16 cellular contexts compared by ENCODE assay signal in genomic region chr4:78818530-78818929, GRCh38. TPM values are rescaled to one million over a fixed set of nuclear protein-coding genes. Genes with fewer than 3 reads are reported as not detected.
DNase-seq lines count a peak whose midpoint lies in the region; ATAC-seq and TF ChIP-seq lines count a peak whose summit lies in the region.
"Had no signal": no experiment of that assay in that cellular context is flagged by ENCODE, and none has a peak within 500 bp of the region (broad histone marks: within the 10 kb centered on the region; RNA-seq: fewer than 3 reads in every experiment).

No MANE protein-coding gene starts in this region.

- CTCF ChIA-PET in activated naive CD4-positive, alpha-beta T cell treated with anti-CD3 and anti-CD28 coated beads, Interleukin-2, amount 10 ng/mL, durations not matched to agents 7 days and 5 days (lab: Charles Lee) = interaction anchor here (0.6 kb wide), 1 partner anchor 32 kb away, joined by 4 read pairs; no protein-coding TSS in a partner anchor

- DNase-seq in activated naive CD4-positive, alpha-beta T cell treated with anti-CD3 and anti-CD28 coated beads, Interleukin-2, amount 10 ng/mL, durations not matched to agents 7 days and 5 days = no peak
- DNase-seq in endothelial cell (ENCODE audit: low spot score) (no peak), mesenchymal stem cell (peak; percentile 53), coronary artery (ENCODE audit: low spot score) (no peak), endodermal cell (no peak)
- no peak for DNase-seq in activated T-helper 1 cell treated with anti-CD3 and anti-CD28 coated beads, Interleukin-12 subunit alpha, Interleukin-12 subunit beta, Interleukin-2, Interleukin-4 antibody, amounts not matched to agents 30 ng/mL and 10 ng/mL and 1 ng/mL, durations not matched to agents 14 hours and 24 hours and 36 hours (ENCODE audit: low spot score)
- DNase-seq: Caco-2; CD8-positive, alpha-beta T cell; DND-41; GF-D8; GM23248; H7 had no signal

- H4K8ac ChIP-seq in mesenchymal stem cell (ENCODE audit: low read length) = no peak overlapping the region

- no peak overlapping the region for H2AFZ ChIP-seq in mesenchymal stem cell (ENCODE audit: low read depth, low read length)
- H2AFZ ChIP-seq: GM23248 had no signal

- H2BK15ac ChIP-seq in mesenchymal stem cell (ENCODE audit: low read depth, poor library complexity, severe bottlenecking) = no peak overlapping the region

- H3K9ac ChIP-seq in mesenchymal stem cell (ENCODE audit: low read length) (no peak overlapping the region), endodermal cell (ENCODE audit: extremely low read depth, low read length, poor library complexity, severe bottlenecking) (no peak overlapping the region)
- H3K9ac ChIP-seq: GM23248 had no signal

- 72% methylated on average over 4 of the region's 4 CpGs for WGBS in mesenchymal stem cell
- WGBS in endodermal cell (ENCODE audit: insufficient coverage in 1 of 2, insufficient read length in 1 of 2), 2 experiments = 90 to 95% methylated on average over 3 to 4 of the region's 4 CpGs

- TF ChIP-seq CTCF in endothelial cell (IDR thresholded peaks at IDR 0.05; ENCODE audit: unreplicated experiment) (no peak), coronary artery (IDR thresholded peaks at IDR 0.05) (no peak), endodermal cell (conservative IDR thresholded peaks at IDR 0.05) (no peak)

- H3K9me3 ChIP-seq in mesenchymal stem cell (ENCODE audit: control insufficient read depth, low read length) = no peaks in the 10 kb centered on the region
- no peaks in the 10 kb centered on the region for H3K9me3 ChIP-seq in endodermal cell (ENCODE audit: control insufficient read depth, low read length)
- H3K9me3 ChIP-seq: Caco-2 had no signal

- H3K36me3 ChIP-seq in mesenchymal stem cell (ENCODE audit: control insufficient read depth in 1 of 2, insufficient read depth in 2 of 2, low read depth in 1 of 2, low read length in 2 of 2) = peaks cover 0 to 4% of the 10 kb centered on the region in 2 experiments
- H3K36me3 ChIP-seq in endodermal cell (ENCODE audit: control insufficient read depth, insufficient read depth, low read length) = no peaks in the 10 kb centered on the region

- H3K27me3 Mint-ChIP-seq in activated naive CD4-positive, alpha-beta T cell treated with anti-CD3 and anti-CD28 coated beads, Interleukin-2, amount 50 U/mL, for 24 hours = no peaks in the 10 kb centered on the region
- no peaks in the 10 kb centered on the region for H3K27me3 Mint-ChIP-seq in activated naive CD4-positive, alpha-beta T cell treated with anti-CD3 and anti-CD28 coated beads, Interleukin-2, amount 10 ng/mL, durations not matched to agents 7 days and 5 days
- peaks cover 5% of the 10 kb centered on the region for H3K27me3 Mint-ChIP-seq in endothelial cell (ENCODE audit: unreplicated experiment)
- H3K27me3 Mint-ChIP-seq in activated T-helper 1 cell treated with anti-CD3 and anti-CD28 coated beads, Interleukin-12 subunit alpha, Interleukin-12 subunit beta, Interleukin-2, Interleukin-4 antibody, amounts not matched to agents 30 ng/mL and 10 ng/mL and 1 ng/mL, durations not matched to agents 14 hours and 24 hours and 36 hours (ENCODE audit: insufficient read depth) = no peaks in the 10 kb centered on the region
- no peaks in the 10 kb centered on the region for H3K27me3 Mint-ChIP-seq in endodermal cell (ENCODE audit: insufficient read depth)

- H3K4me3 Mint-ChIP-seq in activated naive CD4-positive, alpha-beta T cell treated with anti-CD3 and anti-CD28 coated beads, Interleukin-2, amount 50 U/mL, for 24 hours = no peak overlapping the region
- no peak overlapping the region for H3K4me3 Mint-ChIP-seq in activated naive CD4-positive, alpha-beta T cell treated with anti-CD3 and anti-CD28 coated beads, Interleukin-2, amount 10 ng/mL, durations not matched to agents 7 days and 5 days
- H3K4me3 Mint-ChIP-seq in endothelial cell (ENCODE audit: unreplicated experiment) = peak overlapping the region; percentile 56
- no peak overlapping the region for H3K4me3 Mint-ChIP-seq in activated T-helper 1 cell treated with anti-CD3 and anti-CD28 coated beads, Interleukin-12 subunit alpha, Interleukin-12 subunit beta, Interleukin-2, Interleukin-4 antibody, amounts not matched to agents 30 ng/mL and 10 ng/mL and 1 ng/mL, durations not matched to agents 14 hours and 24 hours and 36 hours
- no peak overlapping the region for H3K4me3 Mint-ChIP-seq in endodermal cell
- H3K4me3 Mint-ChIP-seq: CD14-positive monocyte; CD8-positive, alpha-beta T cell had no signal

- H3K9me3 Mint-ChIP-seq in activated naive CD4-positive, alpha-beta T cell treated with anti-CD3 and anti-CD28 coated beads, Interleukin-2, amount 50 U/mL, for 24 hours = no peaks in the 10 kb centered on the region
- H3K9me3 Mint-ChIP-seq in activated naive CD4-positive, alpha-beta T cell treated with anti-CD3 and anti-CD28 coated beads, Interleukin-2, amount 10 ng/mL, durations not matched to agents 7 days and 5 days = no peaks in the 10 kb centered on the region
- H3K9me3 Mint-ChIP-seq in endothelial cell (ENCODE audit: unreplicated experiment) (no peaks in the 10 kb centered on the region), endodermal cell (no peaks in the 10 kb centered on the region)
- H3K9me3 Mint-ChIP-seq in activated T-helper 1 cell treated with anti-CD3 and anti-CD28 coated beads, Interleukin-12 subunit alpha, Interleukin-12 subunit beta, Interleukin-2, Interleukin-4 antibody, amounts not matched to agents 30 ng/mL and 10 ng/mL and 1 ng/mL, durations not matched to agents 14 hours and 24 hours and 36 hours = peaks cover 9% of the 10 kb centered on the region
- H3K9me3 Mint-ChIP-seq: CD8-positive, alpha-beta T cell had no signal

- H2BK120ac ChIP-seq in mesenchymal stem cell (ENCODE audit: low read depth, low read length) = no peak overlapping the region

- H3K4ac ChIP-seq in mesenchymal stem cell (ENCODE audit: low read depth in 1 of 2, low read length in 2 of 2) = no peak overlapping the region

- H3K18ac ChIP-seq in mesenchymal stem cell (ENCODE audit: low read depth in 1 of 2, low read length in 2 of 2) = no peak overlapping the region

- no peak overlapping the region for H3K23ac ChIP-seq in mesenchymal stem cell (ENCODE audit: low read length in 2 of 2)

- no peak overlapping the region for H4K91ac ChIP-seq in mesenchymal stem cell (ENCODE audit: low read length)

- peaks cover 6% of the 10 kb centered on the region for H3K36me3 Mint-ChIP-seq in activated naive CD4-positive, alpha-beta T cell treated with anti-CD3 and anti-CD28 coated beads, Interleukin-2, amount 50 U/mL, for 24 hours
- H3K36me3 Mint-ChIP-seq in activated naive CD4-positive, alpha-beta T cell treated with anti-CD3 and anti-CD28 coated beads, Interleukin-2, amount 10 ng/mL, durations not matched to agents 7 days and 5 days = peaks cover 2% of the 10 kb centered on the region
- H3K36me3 Mint-ChIP-seq in endothelial cell (ENCODE audit: low read depth, unreplicated experiment) = peaks cover 15% of the 10 kb centered on the region
- H3K36me3 Mint-ChIP-seq in activated T-helper 1 cell treated with anti-CD3 and anti-CD28 coated beads, Interleukin-12 subunit alpha, Interleukin-12 subunit beta, Interleukin-2, Interleukin-4 antibody, amounts not matched to agents 30 ng/mL and 10 ng/mL and 1 ng/mL, durations not matched to agents 14 hours and 24 hours and 36 hours (ENCODE audit: low read depth) = peaks cover 10% of the 10 kb centered on the region
- peaks cover 9% of the 10 kb centered on the region for H3K36me3 Mint-ChIP-seq in endodermal cell (ENCODE audit: low read depth)

- no peaks in the 10 kb centered on the region for H3K27me3 ChIP-seq in mesenchymal stem cell (ENCODE audit: control insufficient read depth in 1 of 2, insufficient read depth in 1 of 2, low read length in 2 of 2)
- no peaks in the 10 kb centered on the region for H3K27me3 ChIP-seq in endodermal cell (ENCODE audit: control insufficient read depth, insufficient read depth, low read length, poor library complexity, severe bottlenecking)

- H3K4me2 ChIP-seq in mesenchymal stem cell (ENCODE audit: low read length, poor library complexity, severe bottlenecking) = no peak overlapping the region

- peaks cover 39% of the 10 kb centered on the region for H3K4me1 Mint-ChIP-seq in activated naive CD4-positive, alpha-beta T cell treated with anti-CD3 and anti-CD28 coated beads, Interleukin-2, amount 50 U/mL, for 24 hours
- H3K4me1 Mint-ChIP-seq in activated naive CD4-positive, alpha-beta T cell treated with anti-CD3 and anti-CD28 coated beads, Interleukin-2, amount 10 ng/mL, durations not matched to agents 7 days and 5 days = no peaks in the 10 kb centered on the region
- H3K4me1 Mint-ChIP-seq in endothelial cell (ENCODE audit: unreplicated experiment) = peaks cover 49% of the 10 kb centered on the region
- peaks cover 4% of the 10 kb centered on the region for H3K4me1 Mint-ChIP-seq in activated T-helper 1 cell treated with anti-CD3 and anti-CD28 coated beads, Interleukin-12 subunit alpha, Interleukin-12 subunit beta, Interleukin-2, Interleukin-4 antibody, amounts not matched to agents 30 ng/mL and 10 ng/mL and 1 ng/mL, durations not matched to agents 14 hours and 24 hours and 36 hours (ENCODE audit: low read depth)
- peaks cover 13% of the 10 kb centered on the region for H3K4me1 Mint-ChIP-seq in endodermal cell

- H3K14ac ChIP-seq in mesenchymal stem cell (ENCODE audit: low read length in 2 of 2) = no peak overlapping the region

- peaks cover 19% of the 10 kb centered on the region for H3K79me1 ChIP-seq in mesenchymal stem cell (replicated peaks; ENCODE audit: low read length, poor library complexity, severe bottlenecking)

- H3K4me1 ChIP-seq in mesenchymal stem cell (ENCODE audit: control insufficient read depth, insufficient read depth, low read depth, low read length) (peaks cover 1% of the 10 kb centered on the region), endodermal cell (ENCODE audit: control insufficient read depth, insufficient read depth, low read length) (no peaks in the 10 kb centered on the region)
- H3K4me1 ChIP-seq: Caco-2 had no signal

- no peak for ATAC-seq in HG03095 (IDR thresholded peaks at IDR 0.05; ENCODE audit: unreplicated experiment)
- ATAC-seq: CD8-positive, alpha-beta T cell had no signal

- no peak overlapping the region for H3K27ac ChIP-seq in mesenchymal stem cell (ENCODE audit: low read length, poor library complexity, severe bottlenecking)
- H3K27ac ChIP-seq in coronary artery = no peak overlapping the region
- no peak overlapping the region for H3K27ac ChIP-seq in endodermal cell (ENCODE audit: low read depth, low read length)
- H3K27ac ChIP-seq: 22Rv1, GM23248 had no signal

- H2BK5ac ChIP-seq in mesenchymal stem cell (ENCODE audit: low read depth, low read length, poor library complexity, severe bottlenecking) = no peak overlapping the region

- H2BK12ac ChIP-seq in mesenchymal stem cell (ENCODE audit: low read length in 2 of 2) = no peak overlapping the region

- intact Hi-C loops in activated T-helper 1 cell treated with anti-CD3 and anti-CD28 coated beads, Interleukin-12 subunit alpha, Interleukin-12 subunit beta, Interleukin-2, Interleukin-4 antibody, amounts not matched to agents 30 ng/mL and 10 ng/mL and 1 ng/mL, durations not matched to agents 14 hours and 24 hours and 36 hours (cut with micrococcal nuclease) = no loop called here

- no peak overlapping the region for H2AK5ac ChIP-seq in mesenchymal stem cell (ENCODE audit: low read length, severe bottlenecking)

- no peak overlapping the region for H3K4me3 ChIP-seq in mesenchymal stem cell (ENCODE audit: insufficient read depth in 1 of 2, low read depth in 1 of 2, low read length in 2 of 2)
- H3K4me3 ChIP-seq in coronary artery = no peak overlapping the region
- H3K4me3 ChIP-seq in endodermal cell (ENCODE audit: low read length) = no peak overlapping the region
- H3K4me3 ChIP-seq: GM23248 had no signal

- H3K27ac Mint-ChIP-seq in activated naive CD4-positive, alpha-beta T cell treated with anti-CD3 and anti-CD28 coated beads, Interleukin-2, amount 50 U/mL, for 24 hours = peak overlapping the region; percentile 44
- no peak overlapping the region for H3K27ac Mint-ChIP-seq in activated naive CD4-positive, alpha-beta T cell treated with anti-CD3 and anti-CD28 coated beads, Interleukin-2, amount 10 ng/mL, durations not matched to agents 7 days and 5 days
- peak overlapping the region; percentile 68 for H3K27ac Mint-ChIP-seq in endothelial cell (ENCODE audit: unreplicated experiment)
- H3K27ac Mint-ChIP-seq in activated T-helper 1 cell treated with anti-CD3 and anti-CD28 coated beads, Interleukin-12 subunit alpha, Interleukin-12 subunit beta, Interleukin-2, Interleukin-4 antibody, amounts not matched to agents 30 ng/mL and 10 ng/mL and 1 ng/mL, durations not matched to agents 14 hours and 24 hours and 36 hours = no peak overlapping the region
- H3K27ac Mint-ChIP-seq in endodermal cell = no peak overlapping the region
- H3K27ac Mint-ChIP-seq: CD8-positive, alpha-beta T cell had no signal

RNA-seq across cellular contexts. Expression of gene BMP2K, which starts 42.4 kb away (rescaled TPM):
- total RNA-seq in endothelial cell (ENCODE audit: unreplicated experiment) (270 TPM), endodermal cell (10 to 100 TPM; 39.4 to 49.1 TPM)
- 25.5 TPM for polyA plus RNA-seq in mesenchymal stem cell (2013, experiment 1 of 2)
- polyA plus RNA-seq in mesenchymal stem cell (2013, experiment 2 of 2) = 24.1 TPM
- 21.9 and 23.5 TPM in 2 replicates for total RNA-seq in activated T-helper 1 cell treated with anti-CD3 and anti-CD28 coated beads, Interleukin-12 subunit alpha, Interleukin-12 subunit beta, Interleukin-2, Interleukin-4 antibody, amounts not matched to agents 30 ng/mL and 10 ng/mL and 1 ng/mL, durations not matched to agents 14 hours and 24 hours and 36 hours
- polyA plus RNA-seq in endodermal cell (2013, experiment 1 of 2) = 22.3 TPM
- polyA plus RNA-seq in endodermal cell (2013, experiment 2 of 2) = 19.3 TPM

Comparison
In these comparisons a context has a peak if more than half of its experiments do, and no peak if none do; other contexts are left out.
1. H3K27ac Mint-ChIP-seq: peak in activated naive CD4-positive, alpha-beta T cell treated with anti-CD3 and anti-CD28 coated beads, Interleukin-2, amount 50 U/mL, for 24 hours (single experiment) and endothelial cell (single experiment); none in activated naive CD4-positive, alpha-beta T cell treated with anti-CD3 and anti-CD28 coated beads, Interleukin-2, amount 10 ng/mL, durations not matched to agents 7 days and 5 days (single experiment), activated T-helper 1 cell treated with anti-CD3 and anti-CD28 coated beads, Interleukin-12 subunit alpha, Interleukin-12 subunit beta, Interleukin-2, Interleukin-4 antibody, amounts not matched to agents 30 ng/mL and 10 ng/mL and 1 ng/mL, durations not matched to agents 14 hours and 24 hours and 36 hours (single experiment) and endodermal cell (single experiment).